ENCODE assay signal across 8 cellular contexts in genomic region chr16:75566889-75567255, GRCh38. TPM values are rescaled to one million over a fixed set of nuclear protein-coding genes. Genes with fewer than 3 reads are reported as not detected.
A peak's percentile ranks its signal among the peaks of the same experiment; 100 is the strongest.
DNase-seq lines count a peak whose midpoint lies in the region; ATAC-seq and TF ChIP-seq lines count a peak whose summit lies in the region.

No MANE protein-coding gene starts in this region.

- H3K9me2 ChIP-seq in GM23338 (ENCODE audit: insufficient read depth): no peaks in the 10 kb centered on the region

- peaks cover 21% of the 10 kb centered on the region for H3K79me2 ChIP-seq in GM23338 (replicated peaks; ENCODE audit: insufficient read depth)

- peak overlapping the region; percentile 80 to 89 for H3K9ac ChIP-seq in colonic mucosa (ENCODE audit: low read depth in 2 of 2, low read length in 2 of 2)

- H3K27ac ChIP-seq in GM23338 (ENCODE audit: low read depth) (no peak overlapping the region), colonic mucosa (no peak overlapping the region), mesodermal cell (ENCODE audit: low read depth, low read length, severe bottlenecking) (no peak overlapping the region), urinary bladder (ENCODE audit: low read depth) (no peak overlapping the region)

- H3K9me3 ChIP-seq in colonic mucosa (no peaks in the 10 kb centered on the region), mesodermal cell (ENCODE audit: control insufficient read depth, low read length) (no peaks in the 10 kb centered on the region)

- peaks cover 27% of the 10 kb centered on the region for H3K4me1 Mint-ChIP-seq in GM23338

- peaks cover 3% of the 10 kb centered on the region; the same call in 1 of the 2 replicates for H3F3A ChIP-seq in GM23338 (replicated peaks; ENCODE audit: low read depth)

- H3K4me1 ChIP-seq in GM23338 (ENCODE audit: insufficient read depth): peaks cover 24% of the 10 kb centered on the region
- H3K4me1 ChIP-seq in colonic mucosa: peaks cover 11% of the 10 kb centered on the region
- peaks cover 15% of the 10 kb centered on the region for H3K4me1 ChIP-seq in mesodermal cell (ENCODE audit: control insufficient read depth, insufficient read depth, low read length, poor library complexity, severe bottlenecking)
- no peaks in the 10 kb centered on the region for H3K4me1 ChIP-seq in urinary bladder (ENCODE audit: insufficient read depth)

- peaks cover 10% of the 10 kb centered on the region for H3K27me3 Mint-ChIP-seq in GM23338 (ENCODE audit: insufficient read depth, low read depth, poor library complexity)

- DNase-seq in BJ (ENCODE audit: low read depth) (no peak), GM23338 (ENCODE audit: low spot score) (peak; percentile 64), RPMI8226 (peak; percentile 31), colonic mucosa (peak; percentile 34), MV-4-11 (lab: John Stamatoyannopoulos, UW) (no peak), GOT3 (lab: John Stamatoyannopoulos, UW) (no peak)

- H3K4me2 ChIP-seq in GM23338: peak overlapping the region; percentile 99

- POLR2A ChIA-PET in BJ (lab: Charles Lee): no interaction called here

- 10 to 13% methylated on average over 15 to 16 of the region's 17 CpGs for WGBS in mesodermal cell (ENCODE audit: insufficient coverage in 2 of 2), 2 experiments
- WGBS in urinary bladder: 1% methylated on average over 17 of the region's 17 CpGs

- peaks cover 17% of the 10 kb centered on the region for H4K20me1 ChIP-seq in GM23338 (replicated peaks; ENCODE audit: insufficient read depth)

- 0 out of 2 replicates have a peak, but pooled peaks cover 2% of the 10 kb centered on the region for H3K27me3 ChIP-seq in BJ (ENCODE audit: control insufficient read depth, insufficient read depth, low read length)
- no peaks in the 10 kb centered on the region for H3K27me3 ChIP-seq in GM23338 (ENCODE audit: insufficient read depth)
- no peaks in the 10 kb centered on the region for H3K27me3 ChIP-seq in colonic mucosa

- H2AFZ ChIP-seq in GM23338: no peak overlapping the region

- H3K9me3 Mint-ChIP-seq in GM23338: no peaks in the 10 kb centered on the region

- H3K4me3 ChIP-seq in BJ (ENCODE audit: low read depth, low read length) (peak overlapping the region; percentile 83), GM23338 (peak overlapping the region; percentile 99), colonic mucosa (peak overlapping the region; percentile 97), mesodermal cell (ENCODE audit: extremely low read depth, insufficient read depth, low read length, poor library complexity, severe bottlenecking) (peak overlapping the region; percentile 95), urinary bladder (ENCODE audit: low read depth, low read length) (peak overlapping the region; percentile 91)

- ATAC-seq in GM23338: peak; percentile 50

- CTCF ChIA-PET in BJ (lab: Yijun Ruan, JAX): interaction anchor here (0.6 to 3.5 kb wide), 5 partner anchors 9 to 95 kb away, joined by 3 to 9 read pairs (median 3); no protein-coding TSS in a partner anchor

- peaks cover 14% of the 10 kb centered on the region for H3K36me3 ChIP-seq in BJ (ENCODE audit: control insufficient read depth, insufficient read depth, low read length)
- H3K36me3 ChIP-seq in GM23338 (ENCODE audit: insufficient read depth): peaks cover 24% of the 10 kb centered on the region; the same call in 1 of the 2 replicates
- peaks cover 8% of the 10 kb centered on the region for H3K36me3 ChIP-seq in colonic mucosa
- peaks cover 46% of the 10 kb centered on the region for H3K36me3 ChIP-seq in mesodermal cell (ENCODE audit: control insufficient read depth, insufficient read depth, low read length)
- no peaks in the 10 kb centered on the region for H3K36me3 ChIP-seq in urinary bladder (ENCODE audit: insufficient read depth)

- no peak for TF ChIP-seq CTCF in BJ (IDR thresholded peaks at IDR 0.05; ENCODE audit: insufficient read depth, low read depth, low read length)
- TF ChIP-seq CTCF in GM23338 (conservative IDR thresholded peaks at IDR 0.05; ENCODE audit: low read depth in 2 of 2): no peak
- no peak for TF ChIP-seq CTCF in colonic mucosa (IDR thresholded peaks at IDR 0.05)

- intact Hi-C loops in colonic mucosa (cut with DNase I): no loop called here

- no peak overlapping the region for H3K27ac Mint-ChIP-seq in GM23338

- H3K36me3 Mint-ChIP-seq in GM23338 (ENCODE audit: low read depth): peaks cover 23% of the 10 kb centered on the region

- peak overlapping the region; percentile 93 for H3K4me3 Mint-ChIP-seq in GM23338

TF ChIP-seq in GM23338, 12 proteins besides CTCF, POLR2A, EP300 and RAD21:
- no peak for TF ChIP-seq JUNB (IDR thresholded peaks at IDR 0.05; ENCODE audit: unreplicated experiment)
- no peak for TF ChIP-seq EZH2 (IDR thresholded peaks at IDR 0.05; ENCODE audit: low read depth, unreplicated experiment)
- TF ChIP-seq ZNF331 (CRISPR knock-in tag; IDR thresholded peaks at IDR 0.05; ENCODE audit: low read depth): no peak
- peak; percentile 61 for TF ChIP-seq REST (IDR thresholded peaks at IDR 0.05; ENCODE audit: unreplicated experiment)
- TF ChIP-seq NANOG (IDR thresholded peaks at IDR 0.05; ENCODE audit: borderline replicate concordance): no peak

RNA-seq across cellular contexts. Expression of gene GABARAPL2, which starts 0.7 kb away (rescaled TPM):
- polyA plus RNA-seq in BJ (2011; rRNA removed) (32.3 and 61.9 TPM in 2 replicates), GM23338 (2016; fragmentation: Nextera tagmentation; extraction: Ambion mirVana) (121 and 130 TPM in 2 replicates), urinary bladder (168 TPM)
- polyA minus RNA-seq in BJ (2011; rRNA and poly(A)+ RNA removed): 8.2 and 11.1 TPM in 2 replicates
- 47.8 and 71.7 TPM in 2 replicates for total RNA-seq in GM23338 (2014; rRNA removed; shearing (Covaris generic))
- total RNA-seq in colonic mucosa (100 to 1,000 TPM in 1 of 2 donors, 10 to 100 TPM in 1; 73.5 to 111 TPM), urinary bladder (77.5 TPM)
- polyA plus RNA-seq in mesodermal cell (2013, experiment 1 of 2): 156 TPM
- 151 TPM for polyA plus RNA-seq in mesodermal cell (2013, experiment 2 of 2)

RNA-seq across cellular contexts. Expression of gene TMEM231, which starts 10.8 kb away (rescaled TPM):
- 19.8 and 38.8 TPM in 2 replicates for polyA plus RNA-seq in BJ (2011; rRNA removed)
- polyA minus RNA-seq in BJ (2011; rRNA and poly(A)+ RNA removed): 22.7 and 38.0 TPM in 2 replicates
- 9.3 and 19.9 TPM in 2 replicates for total RNA-seq in GM23338 (2014; rRNA removed; shearing (Covaris generic))
- polyA plus RNA-seq in GM23338 (2016; fragmentation: Nextera tagmentation; extraction: Ambion mirVana): 4.9 and 5.3 TPM in 2 replicates
- total RNA-seq in colonic mucosa: 1 to 10 TPM; 4.7 to 6.3 TPM
- 18.0 TPM for polyA plus RNA-seq in mesodermal cell (2013, experiment 1 of 2)
- 14.4 TPM for polyA plus RNA-seq in mesodermal cell (2013, experiment 2 of 2)
- total RNA-seq in urinary bladder: 14.7 TPM
- polyA plus RNA-seq in urinary bladder: 10.7 TPM

RNA-seq across cellular contexts. Expression of gene CHST5, which starts 31.0 kb away (rescaled TPM):
- polyA plus RNA-seq in BJ (2011; rRNA removed): 0.15 TPM in 1 of 2 replicates, not detected in the other
- not detected in 2 replicates for polyA minus RNA-seq in BJ (2011; rRNA and poly(A)+ RNA removed)
- total RNA-seq in GM23338 (2014; rRNA removed; shearing (Covaris generic)): not detected in 2 replicates
- polyA plus RNA-seq in GM23338 (2016; fragmentation: Nextera tagmentation; extraction: Ambion mirVana): not detected in 2 replicates
- total RNA-seq in colonic mucosa: 100 to 1,000 TPM; 107 to 142 TPM
- polyA plus RNA-seq in mesodermal cell (2013, experiment 1 of 2): not detected
- 0.25 TPM for polyA plus RNA-seq in mesodermal cell (2013, experiment 2 of 2)
- total RNA-seq in urinary bladder: not detected
- 0.09 TPM for polyA plus RNA-seq in urinary bladder

RNA-seq across cellular contexts. Expression of gene ADAT1, which starts 56.2 kb away (rescaled TPM):
- 18.9 and 26.5 TPM in 2 replicates for polyA plus RNA-seq in BJ (2011; rRNA removed)
- 18.7 and 18.8 TPM in 2 replicates for polyA minus RNA-seq in BJ (2011; rRNA and poly(A)+ RNA removed)
- total RNA-seq in GM23338 (2014; rRNA removed; shearing (Covaris generic)): 49.4 and 53.6 TPM in 2 replicates
- polyA plus RNA-seq in GM23338 (2016; fragmentation: Nextera tagmentation; extraction: Ambion mirVana): 17.4 and 18.5 TPM in 2 replicates
- total RNA-seq in colonic mucosa: 10 to 100 TPM; 33.0 to 38.8 TPM
- 39.0 TPM for polyA plus RNA-seq in mesodermal cell (2013, experiment 1 of 2)
- 37.9 TPM for polyA plus RNA-seq in mesodermal cell (2013, experiment 2 of 2)
- total RNA-seq in urinary bladder: 47.2 TPM
- polyA plus RNA-seq in urinary bladder: 16.9 TPM

Comparison
In these comparisons a context has a peak if more than half of its experiments do, and no peak if none do; other contexts are left out.
1. DNase-seq: peak in GM23338 (single experiment), RPMI8226 (single experiment) and colonic mucosa (single experiment); none in BJ (single experiment), MV-4-11 (single experiment) and GOT3 (single experiment).
2. RNA of gene CHST5, which starts 31.0 kb away (total RNA-seq): 107 to 142 TPM in colonic mucosa; not detected in GM23338 and not detected in urinary bladder (single experiment); every median in the first group is over 100 times any median in the second.
3. Peak in every context shown above with its lines, with median percentiles within 50 percentile points of each other: H3K4me3 ChIP-seq.